ENCODE assay signal across 8 cellular contexts in genomic region chr10:31759816-31760626, GRCh38.
DNase-seq lines count a peak whose midpoint lies in the region; ATAC-seq and TF ChIP-seq lines count a peak whose summit lies in the region.

No MANE protein-coding gene starts in this region.

- ATAC-seq in GM19372 (IDR thresholded peaks at IDR 0.05; ENCODE audit: low read depth, unreplicated experiment) = peak; percentile 96
- ATAC-seq in HG03521 (IDR thresholded peaks at IDR 0.05; ENCODE audit: unreplicated experiment) = peak; percentile 96

- peak overlapping the region; percentile 84 for H3K27ac ChIP-seq in C4-2B

- TF ChIP-seq CTCF in C4-2B (conservative IDR thresholded peaks at IDR 0.05) = no peak

- DNase-seq in NCI-H748 (lab: John Stamatoyannopoulos, UW; ENCODE audit: unreplicated experiment) = peak; percentile 97
- peak; percentile 87 to 93 for DNase-seq in activated CD4-positive, alpha-beta T cell treated with anti-CD3 and anti-CD28 coated beads, Interleukin-2, amount 50 U/mL, for 24 hours (ENCODE audit: low read depth in 1 of 2, low spot score in 1 of 2)
- peak; percentile 98 for DNase-seq in dedifferentiated amniotic fluid mesenchymal stem cell (ENCODE audit: extremely low spot score)
- DNase-seq in left kidney (ENCODE audit: low read depth, low spot score) = peak; percentile 98
- peak; percentile 94 for DNase-seq in stimulated activated CD4-positive, alpha-beta T cell treated with anti-CD3 and anti-CD28 coated beads, Interleukin-1b, Interleukin-23, amount 100 ng/mL, for 48 hours

Comparison
In these comparisons a context has a peak if more than half of its experiments do, and no peak if none do; other contexts are left out.
1. Peak in every context shown above with its lines: DNase-seq, ATAC-seq and H3K27ac ChIP-seq.